Comparison of ENCODE assay signal across 1 cellular context in the genomic region with DNA sequence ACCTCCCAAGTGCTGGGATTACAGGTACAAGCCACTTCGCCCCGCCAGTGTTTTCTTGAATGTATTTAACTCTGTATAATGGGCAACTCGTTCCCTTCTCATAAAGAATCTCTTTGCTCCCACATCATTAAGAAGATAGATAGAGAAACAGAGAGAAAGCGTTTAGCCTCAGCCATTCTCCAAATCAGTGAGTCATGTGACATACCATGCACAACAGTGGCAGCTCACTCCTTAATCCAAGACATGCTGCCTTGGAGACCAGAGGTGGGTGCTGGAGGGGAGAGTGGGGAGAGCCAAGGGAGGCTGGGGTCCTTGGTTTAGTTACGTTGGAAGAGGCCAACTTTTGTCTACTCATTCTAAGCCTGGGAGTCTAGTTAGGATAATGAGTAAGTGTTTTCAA.
TF ChIP-seq lines count a peak whose summit lies in the region.

No MANE protein-coding gene starts in this region.

TF ChIP-seq in K562, 482 proteins besides CTCF, POLR2A, EP300 and RAD21:
- 0 out of 2 replicates have a peak, but pooled peaks have one; percentile 41 for TF ChIP-seq RAD51 (IDR thresholded peaks at IDR 0.05; ENCODE audit: borderline replicate concordance, low read depth)
- TF ChIP-seq MTA3 (IDR thresholded peaks at IDR 0.05; ENCODE audit: borderline replicate concordance) = no peak
- TF ChIP-seq TOE1 (IDR thresholded peaks at IDR 0.05; ENCODE audit: borderline replicate concordance) = peak; percentile 55; the same call in 1 of the 2 replicates
- no peak for TF ChIP-seq TOE1 (CRISPR knock-in tag; IDR thresholded peaks at IDR 0.05; ENCODE audit: borderline replicate concordance, low read depth)
- TF ChIP-seq, protein P1, sequence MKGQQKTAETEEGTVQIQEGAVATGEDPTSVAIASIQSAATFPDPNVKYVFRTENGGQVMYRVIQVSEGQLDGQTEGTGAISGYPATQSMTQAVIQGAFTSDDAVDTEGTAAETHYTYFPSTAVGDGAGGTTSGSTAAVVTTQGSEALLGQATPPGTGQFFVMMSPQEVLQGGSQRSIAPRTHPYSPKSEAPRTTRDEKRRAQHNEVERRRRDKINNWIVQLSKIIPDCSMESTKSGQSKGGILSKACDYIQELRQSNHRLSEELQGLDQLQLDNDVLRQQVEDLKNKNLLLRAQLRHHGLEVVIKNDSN (CRISPR knock-in tag; IDR thresholded peaks at IDR 0.05) = peak; percentile 46; the same call in 1 of the 2 replicates
- TF ChIP-seq, protein P2, sequence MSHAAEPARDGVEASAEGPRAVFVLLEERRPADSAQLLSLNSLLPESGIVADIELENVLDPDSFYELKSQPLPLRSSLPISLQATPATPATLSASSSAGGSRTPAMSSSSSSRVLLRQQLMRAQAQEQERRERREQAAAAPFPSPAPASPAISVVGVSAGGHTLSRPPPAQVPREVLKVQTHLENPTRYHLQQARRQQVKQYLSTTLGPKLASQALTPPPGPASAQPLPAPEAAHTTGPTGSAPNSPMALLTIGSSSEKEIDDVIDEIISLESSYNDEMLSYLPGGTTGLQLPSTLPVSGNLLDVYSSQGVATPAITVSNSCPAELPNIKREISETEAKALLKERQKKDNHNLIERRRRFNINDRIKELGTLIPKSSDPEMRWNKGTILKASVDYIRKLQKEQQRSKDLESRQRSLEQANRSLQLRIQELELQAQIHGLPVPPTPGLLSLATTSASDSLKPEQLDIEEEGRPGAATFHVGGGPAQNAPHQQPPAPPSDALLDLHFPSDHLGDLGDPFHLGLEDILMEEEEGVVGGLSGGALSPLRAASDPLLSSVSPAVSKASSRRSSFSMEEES (CRISPR knock-in tag; IDR thresholded peaks at IDR 0.05) = peak; percentile 88
- 0 out of 2 replicates have a peak, but pooled peaks have one; percentile 21 for TF ChIP-seq NFE2 (IDR thresholded peaks at IDR 0.05; ENCODE audit: low read depth)
